ENCODE assay signal across 10 cellular contexts in the genomic region with DNA sequence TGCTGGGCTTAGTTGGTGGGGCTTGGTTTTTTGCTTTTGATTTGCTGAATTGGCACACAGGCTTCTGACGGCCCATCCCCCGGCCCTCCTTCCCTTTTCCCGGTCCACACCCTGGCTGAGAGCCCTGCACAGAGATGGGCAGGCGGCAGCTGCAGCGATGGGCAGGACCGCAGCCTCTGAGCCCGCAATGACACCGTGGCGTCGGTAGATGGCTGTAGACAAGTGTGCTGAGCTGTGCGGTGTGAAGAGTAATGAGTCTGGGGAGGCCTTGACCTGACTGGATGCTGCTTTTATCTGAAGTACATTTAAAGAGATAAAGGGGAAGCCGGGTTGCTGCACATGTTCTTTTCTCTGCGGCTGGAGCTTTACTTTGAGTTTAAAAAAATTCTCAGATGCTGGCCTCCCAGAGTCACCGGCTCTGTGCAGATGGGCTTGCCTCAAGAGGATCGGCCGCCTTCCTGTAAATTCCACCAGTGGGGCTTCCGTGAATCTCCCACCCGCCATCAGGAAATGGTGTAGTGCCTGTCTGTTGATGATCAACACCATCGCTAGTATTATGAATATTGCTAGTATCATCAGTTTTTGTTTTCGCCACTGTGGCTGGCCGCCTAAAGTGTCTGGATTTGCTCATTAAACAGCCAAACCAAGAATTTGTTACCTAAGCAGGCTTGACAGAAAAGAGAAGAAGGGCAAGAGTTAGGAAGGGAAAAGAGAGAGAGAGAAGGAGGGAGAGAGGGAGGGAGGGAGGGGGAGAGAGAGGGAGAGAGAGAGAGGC.
DNase-seq lines count a peak whose midpoint lies in the region; ATAC-seq, FAIRE-seq and TF ChIP-seq lines count a peak whose summit lies in the region.
"Had no signal": no experiment of that assay in that cellular context is flagged by ENCODE, and none has a peak within 500 bp of the region (broad histone marks: within the 10 kb centered on the region; RNA-seq: fewer than 3 reads in every experiment).

No MANE protein-coding gene starts in this region.

- TF ChIP-seq EP300 in HepG2 (IDR thresholded peaks at IDR 0.05; ENCODE audit: low read depth in 2 of 2, low read length in 2 of 2), result no peak
- TF ChIP-seq EP300 in HepG2 (CRISPR knock-in tag; IDR thresholded peaks at IDR 0.05; ENCODE audit: borderline replicate concordance), result no peak

- H3K4me3 Mint-ChIP-seq in HFFc6, result no peak overlapping the region

- H3K9me3 Mint-ChIP-seq in HFFc6, result peaks cover 46% of the 10 kb centered on the region

- H3K27ac ChIP-seq in HepG2 (ENCODE audit: extremely low read length, insufficient read depth, low read length), result no peak overlapping the region

- H4K20me1 ChIP-seq in HepG2 (ENCODE audit: insufficient read depth, low read length), result no peaks in the 10 kb centered on the region

- H3K4me1 ChIP-seq in BE2C, result no peaks in the 10 kb centered on the region
- no peaks in the 10 kb centered on the region for H3K4me1 ChIP-seq in HepG2 (ENCODE audit: insufficient read depth, low read length)

- FAIRE-seq in HepG2 (lab: Jason Lieb, UNC), result no peak
- FAIRE-seq: endometrium had no signal

- TF ChIP-seq POLR2A in HepG2 (IDR thresholded peaks at IDR 0.05; ENCODE audit: insufficient read depth in 1 of 2, low read depth in 2 of 2, low read length in 2 of 2), result no peak

- no peak for TF ChIP-seq CTCF in BE2C (IDR thresholded peaks at IDR 0.05; ENCODE audit: low read depth, low read length)
- TF ChIP-seq CTCF in HepG2 (CRISPR knock-in tag; IDR thresholded peaks at IDR 0.05), result peak; percentile 79
- no peak for TF ChIP-seq CTCF in HFFc6 (IDR thresholded peaks at IDR 0.05)

- CTCF ChIA-PET in HepG2 (lab: Yijun Ruan, JAX; ENCODE audit: low intra/inter-chr PET ratio, low total read pairs), result interaction anchor here (1.6 kb wide), 1 partner anchor 1086 kb away, joined by 4 read pairs; no protein-coding TSS in a partner anchor

- POLR2A ChIA-PET in HepG2 (lab: Yijun Ruan, JAX), result no interaction called here

- no TSS peak for BruUV-seq in HepG2 (replicated peaks; lab: Mats Ljungman, UMichigan)

- H2AFZ ChIP-seq in HepG2 (ENCODE audit: low read length), result no peak overlapping the region

- peaks cover 4% of the 10 kb centered on the region; the same call in 1 of the 2 replicates for H3K36me3 Mint-ChIP-seq in HFFc6 (ENCODE audit: low read depth)

- H3K4me3 ChIP-seq in BE2C (ENCODE audit: low read depth, low read length) (no peak overlapping the region), HepG2 (replicated peaks in 1 of 3; ENCODE audit: insufficient read depth in 1 of 3, low read depth in 2 of 3, low read length in 3 of 3) (no peak overlapping the region)

- H3K4me2 ChIP-seq in HepG2 (ENCODE audit: low read depth, low read length), result no peak overlapping the region

- ATAC-seq in HepG2, result peak; percentile 100
- no peak for ATAC-seq in GM19328 (IDR thresholded peaks at IDR 0.05; ENCODE audit: unreplicated experiment)
- no peak for ATAC-seq in GM18858 (IDR thresholded peaks at IDR 0.05; ENCODE audit: unreplicated experiment)

- 24% methylated on average over 21 of the region's 21 CpGs for WGBS in HepG2 (ENCODE audit: low lambda C conversion rate)

- in situ Hi-C loops in HepG2 (cut with HindIII; ENCODE audit: extremely low pct_ligation_motif_present, low pct_unique_long_range_greater_than_20kb), result no loop called here

- 0 out of 2 replicates have a peak, but pooled peaks have one; percentile 22 for TF ChIP-seq RAD21 in HepG2 (CRISPR knock-in tag; IDR thresholded peaks at IDR 0.05)

- no peaks in the 10 kb centered on the region for H3K27me3 Mint-ChIP-seq in HFFc6 (ENCODE audit: insufficient read depth)

- H3K27ac Mint-ChIP-seq in HFFc6, result no peak overlapping the region

- no peaks in the 10 kb centered on the region for H3K4me1 Mint-ChIP-seq in HFFc6 (ENCODE audit: low read depth)

- H3K9me3 ChIP-seq in BE2C, result no peaks in the 10 kb centered on the region
- H3K9me3 ChIP-seq in HepG2 (ENCODE audit: low read length), result no peaks in the 10 kb centered on the region

- H3K79me2 ChIP-seq in HepG2 (ENCODE audit: insufficient read depth, low read length), result no peaks in the 10 kb centered on the region

- H3K27me3 ChIP-seq in BE2C (no peaks in the 10 kb centered on the region), HepG2 (ENCODE audit: control insufficient read depth in 1 of 2, insufficient read depth in 2 of 2, low read length in 2 of 2) (peaks cover 0 to 17% of the 10 kb centered on the region in 2 experiments; a peak in 2 of 5 replicates)

- H3K36me3 ChIP-seq in BE2C (no peaks in the 10 kb centered on the region), HepG2 (replicated peaks in 1 of 2; ENCODE audit: control insufficient read depth in 1 of 2, insufficient read depth in 2 of 2, low read length in 2 of 2) (no peaks in the 10 kb centered on the region)

- DNase-seq in BE2C (peak; percentile 19), LHCN-M2 (ENCODE audit: low read depth) (peak; percentile 1), UCSD-AML1 (lab: John Stamatoyannopoulos, UW; ENCODE audit: unreplicated experiment) (peak; percentile 16), HepG2 (ENCODE audit: low spot score) (peak; percentile 33), HUDEP-2 (lab: John Stamatoyannopoulos, UW; ENCODE audit: unreplicated experiment in 76 of 76) (no peak), HFFc6 (no peak)
- DNase-seq: DND-41 had no signal

- H3K9ac ChIP-seq in HepG2 (ENCODE audit: insufficient read depth, low read depth, low read length), result no peak overlapping the region

- intact Hi-C loops in HepG2 (cut with micrococcal nuclease; ENCODE audit: unreplicated experiment), result no loop called here

TF ChIP-seq in HepG2, 621 proteins besides CTCF, POLR2A, EP300 and RAD21:
- TF ChIP-seq ZNF12 (CRISPR knock-in tag; IDR thresholded peaks at IDR 0.05) (peak; percentile 95), ZFP1 (CRISPR knock-in tag; IDR thresholded peaks at IDR 0.05) (no peak), KDM1A (CRISPR knock-in tag; IDR thresholded peaks at IDR 0.05) (no peak), PAWR (CRISPR knock-in tag; IDR thresholded peaks at IDR 0.05; ENCODE audit: borderline replicate concordance) (no peak), AGO1 (IDR thresholded peaks at IDR 0.05; ENCODE audit: low read depth, low read length, poor library complexity, severe bottlenecking) (peak; percentile 42), STAT5B (CRISPR knock-in tag; IDR thresholded peaks at IDR 0.05) (no peak), REXO4 (CRISPR knock-in tag; IDR thresholded peaks at IDR 0.05; ENCODE audit: borderline replicate concordance) (no peak), ZFP36 (IDR thresholded peaks at IDR 0.05; ENCODE audit: borderline replicate concordance, low read depth, low read length, partially characterized antibody) (peak; percentile 11), HNRNPLL (IDR thresholded peaks at IDR 0.05; ENCODE audit: low read depth, low read length, poor library complexity, severe bottlenecking) (peak; percentile 19), ZNF225 (CRISPR knock-in tag; IDR thresholded peaks at IDR 0.05) (no peak), MLLT10 (CRISPR knock-in tag; IDR thresholded peaks at IDR 0.05) (no peak), RELA (CRISPR knock-in tag; IDR thresholded peaks at IDR 0.05) (no peak), KLF11 (CRISPR knock-in tag; IDR thresholded peaks at IDR 0.05) (no peak), HDAC1 (CRISPR knock-in tag; IDR thresholded peaks at IDR 0.05) (no peak), EED (CRISPR knock-in tag; IDR thresholded peaks at IDR 0.05) (peak; percentile 52; the same call in 1 of the 2 replicates), ZNF383 (CRISPR knock-in tag; IDR thresholded peaks at IDR 0.05; ENCODE audit: borderline replicate concordance) (no peak), WIZ (CRISPR knock-in tag; IDR thresholded peaks at IDR 0.05) (no peak), MAFK (conservative IDR thresholded peaks at IDR 0.05 in 1 of 2, IDR thresholded peaks at IDR 0.05 in 1 of 2; ENCODE audit: low read length in 2 of 2) (peak; percentile 65 to 69), SMAD3 (CRISPR knock-in tag; IDR thresholded peaks at IDR 0.05) (no peak), STAG1 (CRISPR knock-in tag; IDR thresholded peaks at IDR 0.05) (peak; percentile 50), SMC3 (IDR thresholded peaks at IDR 0.05; ENCODE audit: low read length) (0 out of 2 replicates have a peak, but pooled peaks have one; percentile 13), ZFX (CRISPR knock-in tag; IDR thresholded peaks at IDR 0.05; ENCODE audit: low read depth) (0 out of 2 replicates have a peak, but pooled peaks have one; percentile 22), HNRNPH1 (optimal IDR thresholded peaks at IDR 0.05; ENCODE audit: low read depth, low read length) (no peak), MAFF (IDR thresholded peaks at IDR 0.05; ENCODE audit: low read depth, low read length) (peak; percentile 0; the same call in 1 of the 2 replicates)
- TF ChIP-seq, protein P1, sequence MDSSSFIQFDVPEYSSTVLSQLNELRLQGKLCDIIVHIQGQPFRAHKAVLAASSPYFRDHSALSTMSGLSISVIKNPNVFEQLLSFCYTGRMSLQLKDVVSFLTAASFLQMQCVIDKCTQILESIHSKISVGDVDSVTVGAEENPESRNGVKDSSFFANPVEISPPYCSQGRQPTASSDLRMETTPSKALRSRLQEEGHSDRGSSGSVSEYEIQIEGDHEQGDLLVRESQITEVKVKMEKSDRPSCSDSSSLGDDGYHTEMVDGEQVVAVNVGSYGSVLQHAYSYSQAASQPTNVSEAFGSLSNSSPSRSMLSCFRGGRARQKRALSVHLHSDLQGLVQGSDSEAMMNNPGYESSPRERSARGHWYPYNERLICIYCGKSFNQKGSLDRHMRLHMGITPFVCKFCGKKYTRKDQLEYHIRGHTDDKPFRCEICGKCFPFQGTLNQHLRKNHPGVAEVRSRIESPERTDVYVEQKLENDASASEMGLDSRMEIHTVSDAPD (CRISPR knock-in tag; IDR thresholded peaks at IDR 0.05), result no peak
- TF ChIP-seq, protein P2, sequence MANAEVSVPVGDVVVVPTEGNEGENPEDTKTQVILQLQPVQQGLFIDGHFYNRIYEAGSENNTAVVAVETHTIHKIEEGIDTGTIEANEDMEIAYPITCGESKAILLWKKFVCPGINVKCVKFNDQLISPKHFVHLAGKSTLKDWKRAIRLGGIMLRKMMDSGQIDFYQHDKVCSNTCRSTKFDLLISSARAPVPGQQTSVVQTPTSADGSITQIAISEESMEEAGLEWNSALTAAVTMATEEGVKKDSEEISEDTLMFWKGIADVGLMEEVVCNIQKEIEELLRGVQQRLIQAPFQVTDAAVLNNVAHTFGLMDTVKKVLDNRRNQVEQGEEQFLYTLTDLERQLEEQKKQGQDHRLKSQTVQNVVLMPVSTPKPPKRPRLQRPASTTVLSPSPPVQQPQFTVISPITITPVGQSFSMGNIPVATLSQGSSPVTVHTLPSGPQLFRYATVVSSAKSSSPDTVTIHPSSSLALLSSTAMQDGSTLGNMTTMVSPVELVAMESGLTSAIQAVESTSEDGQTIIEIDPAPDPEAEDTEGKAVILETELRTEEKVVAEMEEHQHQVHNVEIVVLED (CRISPR knock-in tag; IDR thresholded peaks at IDR 0.05; ENCODE audit: borderline replicate concordance), result no peak

Comparison
In these comparisons a context has a peak if more than half of its experiments do, and no peak if none do; other contexts are left out.
1. DNase-seq: peak in BE2C (single experiment), LHCN-M2 (single experiment), UCSD-AML1 (single experiment) and HepG2 (single experiment); none in HUDEP-2 (0 of 76) and HFFc6 (single experiment).